ENCODE assay signal across 24 cellular contexts in the genomic region with DNA sequence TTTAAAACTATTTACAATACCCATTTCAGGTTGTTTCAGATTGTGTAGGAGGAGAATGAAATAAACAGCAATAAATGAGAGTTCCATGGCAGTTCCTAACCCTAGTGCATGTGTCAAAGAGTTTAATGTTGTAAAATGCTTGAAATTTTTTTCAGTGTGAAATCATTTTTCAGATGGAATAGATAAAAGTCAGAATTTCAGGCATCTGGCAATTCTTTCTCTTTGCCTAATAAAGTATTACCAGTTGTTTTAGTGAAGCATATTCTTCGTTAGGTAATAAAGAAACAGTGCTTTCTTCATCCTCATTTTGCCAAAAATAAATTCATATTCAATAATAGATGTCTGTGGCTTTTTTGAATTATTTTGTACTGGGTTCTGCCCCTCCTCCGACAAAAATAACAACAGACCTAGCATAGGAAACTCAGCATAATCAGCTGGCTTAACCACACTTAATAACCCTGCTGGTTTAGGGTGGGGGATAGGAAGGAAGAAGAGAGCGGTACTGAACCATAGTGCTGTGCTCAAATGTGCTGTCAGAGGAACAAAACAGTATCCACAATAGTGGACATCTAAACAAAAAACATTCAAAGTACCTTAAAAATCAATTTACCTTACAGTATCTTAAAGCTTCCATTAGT.
"Had no signal": no experiment of that assay in that cellular context is flagged by ENCODE, and none has a peak within 500 bp of the region (broad histone marks: within the 10 kb centered on the region; RNA-seq: fewer than 3 reads in every experiment).

No MANE protein-coding gene starts in this region.

- H3K4me1 ChIP-seq: adrenal gland, foreskin keratinocyte, parathyroid adenoma, sigmoid colon, vagina had no signal

- H3K27ac Mint-ChIP-seq: activated CD4-positive, alpha-beta T cell treated with anti-CD3 and anti-CD28 coated beads, Interleukin-2, amount 10 ng/mL, durations not matched to agents 24 days and 14 days; activated CD8-positive, alpha-beta T cell treated with anti-CD3 and anti-CD28 coated beads for 36 hours; activated T-cell treated with anti-CD3 and anti-CD28 coated beads, Interleukin-2, amount 50 U/mL, for 24 hours; nephron; T-helper 2 cell treated with Interferon-gamma antibody and Interleukin-4, amounts not matched to agents 5 μg/mL and 100 μg/mL, for 36 hours; WTC11 had no signal

- H3K27me3 Mint-ChIP-seq: activated CD4-positive, alpha-beta T cell treated with anti-CD3 and anti-CD28 coated beads, Interleukin-2, amount 10 ng/mL, durations not matched to agents 24 days and 14 days; activated CD8-positive, alpha-beta T cell treated with anti-CD3 and anti-CD28 coated beads for 36 hours; activated T-cell treated with anti-CD3 and anti-CD28 coated beads, Interleukin-2, amount 50 U/mL, for 24 hours had no signal

- ATAC-seq: activated CD8-positive, alpha-beta T cell treated with anti-CD3 and anti-CD28 coated beads for 36 hours; activated naive CD4-positive, alpha-beta T cell treated with anti-CD3 and anti-CD28 coated beads, Interleukin-2, amount 50 U/mL, for 72 hours; foreskin keratinocyte; left colon; lower lobe of right lung; WTC11 had no signal

- DNase-seq: activated CD4-positive, alpha-beta T cell treated with anti-CD3 and anti-CD28 coated beads, Interleukin-2, amount 10 ng/mL, durations not matched to agents 24 days and 14 days; activated CD8-positive, alpha-beta T cell treated with anti-CD3 and anti-CD28 coated beads for 36 hours; activated effector memory CD4-positive, alpha-beta T cell treated with anti-CD3 and anti-CD28 coated beads, Interleukin-2, amount 50 U/mL, for 16 hours; activated T-cell treated with anti-CD3 and anti-CD28 coated beads, Interleukin-2, amount 50 U/mL, for 24 hours; adrenal gland; dorsolateral prefrontal cortex; foreskin keratinocyte; islet precursor cell; left colon; lower lobe of right lung; sigmoid colon; stimulated activated CD8-positive, alpha-beta memory T cell treated with anti-CD3 and anti-CD28 coated beads, Interleukin-4, amount 100 ng/mL, for 48 hours; stimulated activated naive CD4-positive, alpha-beta T cell treated with Interleukin-2 at 50 U/mL for 16 hours; substantia nigra had no signal

- H3K27ac ChIP-seq: adrenal gland, cardiac muscle cell, dorsolateral prefrontal cortex, epithelial cell of prostate, foreskin keratinocyte, hepatocyte, lower lobe of right lung, parathyroid adenoma, sigmoid colon, tibial nerve, vagina had no signal

- H3K36me3 Mint-ChIP-seq: WTC11 had no signal

- H3K27me3 ChIP-seq: adrenal gland, cardiac muscle cell, dorsolateral prefrontal cortex, foreskin keratinocyte, hepatocyte, sigmoid colon, tibial nerve, vagina had no signal

- H3K9me3 ChIP-seq: adrenal gland, lower lobe of right lung, sigmoid colon, tibial nerve, vagina had no signal

- H3K4me1 Mint-ChIP-seq: WTC11 had no signal

- H3K4me3 ChIP-seq: adrenal gland, cardiac muscle cell, dorsolateral prefrontal cortex, hepatocyte, lower lobe of right lung, sigmoid colon, tibial nerve, vagina had no signal

- H3K9me3 Mint-ChIP-seq: activated CD4-positive, alpha-beta T cell treated with anti-CD3 and anti-CD28 coated beads, Interleukin-2, amount 10 ng/mL, durations not matched to agents 24 days and 14 days; activated CD8-positive, alpha-beta T cell treated with anti-CD3 and anti-CD28 coated beads for 36 hours; activated naive CD4-positive, alpha-beta T cell treated with anti-CD3 and anti-CD28 coated beads, Interleukin-2, amount 50 U/mL, for 72 hours; activated T-cell treated with anti-CD3 and anti-CD28 coated beads, Interleukin-2, amount 50 U/mL, for 24 hours; nephron; T-helper 2 cell treated with Interferon-gamma antibody and Interleukin-4, amounts not matched to agents 5 μg/mL and 100 μg/mL, for 36 hours; WTC11 had no signal

- H3K4me3 Mint-ChIP-seq: activated CD4-positive, alpha-beta T cell treated with anti-CD3 and anti-CD28 coated beads, Interleukin-2, amount 10 ng/mL, durations not matched to agents 24 days and 14 days; activated CD8-positive, alpha-beta T cell treated with anti-CD3 and anti-CD28 coated beads for 36 hours; activated T-cell treated with anti-CD3 and anti-CD28 coated beads, Interleukin-2, amount 50 U/mL, for 24 hours; nephron; T-helper 2 cell treated with Interferon-gamma antibody and Interleukin-4, amounts not matched to agents 5 μg/mL and 100 μg/mL, for 36 hours; WTC11 had no signal
